8 cellular contexts compared by ENCODE assay signal in the genomic region with DNA sequence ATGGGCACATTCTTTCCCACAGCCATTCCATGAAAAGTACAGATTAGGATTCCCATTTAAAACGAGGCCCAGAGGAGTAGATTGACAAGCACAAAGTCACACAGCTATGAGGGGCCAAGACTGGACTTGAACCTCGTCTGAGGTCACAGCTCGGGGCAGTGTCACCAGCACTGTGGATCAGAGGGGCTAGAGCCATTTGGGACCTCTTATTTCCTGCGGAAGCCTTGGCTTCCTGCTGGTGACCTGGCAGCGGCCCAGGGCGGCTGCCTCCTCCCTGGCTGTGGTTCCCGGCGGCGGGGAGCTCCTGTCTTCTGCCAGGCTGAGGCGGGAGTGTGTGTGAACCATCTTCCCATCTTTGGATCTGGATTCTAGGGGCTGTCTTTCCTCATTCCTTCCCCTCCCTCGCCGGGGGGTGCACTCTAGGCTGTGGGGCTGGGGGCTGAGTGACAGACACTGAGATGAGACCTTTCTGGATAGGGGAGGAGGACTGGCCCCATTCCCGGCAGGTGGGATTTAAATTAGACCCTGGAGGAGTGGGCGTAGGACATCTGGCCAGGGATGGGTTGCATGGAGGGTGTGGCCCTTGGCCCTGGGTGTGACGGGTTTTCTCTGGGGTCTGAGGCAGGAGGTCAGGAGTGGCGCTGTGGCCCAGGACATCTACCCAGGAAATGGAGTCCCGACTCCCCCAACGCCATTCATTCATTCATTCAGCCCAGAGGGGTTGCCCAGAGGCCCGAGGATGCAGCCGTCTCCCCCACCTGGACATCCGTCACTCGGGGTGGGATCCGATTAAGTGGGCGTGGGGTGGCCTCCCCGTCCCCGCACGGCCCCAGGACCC. TPM values are rescaled to one million over a fixed set of nuclear protein-coding genes. Genes with fewer than 3 reads are reported as not detected.
DNase-seq lines count a peak whose midpoint lies in the region; ATAC-seq and TF ChIP-seq lines count a peak whose summit lies in the region.

No MANE protein-coding gene starts in this region.

- no peaks in the 10 kb centered on the region for H3K9me3 Mint-ChIP-seq in activated naive CD4-positive, alpha-beta T cell treated with anti-CD3 and anti-CD28 coated beads for 36 hours
- no peaks in the 10 kb centered on the region for H3K9me3 Mint-ChIP-seq in progenitor cell of endocrine pancreas (ENCODE audit: low read depth)

- H3K4me1 Mint-ChIP-seq in activated naive CD4-positive, alpha-beta T cell treated with anti-CD3 and anti-CD28 coated beads for 36 hours (ENCODE audit: low read depth) = peaks cover 17% of the 10 kb centered on the region
- H3K4me1 Mint-ChIP-seq in progenitor cell of endocrine pancreas (ENCODE audit: low read depth) = peaks cover 9% of the 10 kb centered on the region

- ATAC-seq in Right ventricle myocardium superior (ENCODE audit: poor library complexity) (peak; percentile 55), GM21717 (IDR thresholded peaks at IDR 0.05; ENCODE audit: unreplicated experiment) (no peak), GM21526 (IDR thresholded peaks at IDR 0.05; ENCODE audit: low FRiP score, unreplicated experiment) (no peak)

- peak overlapping the region; percentile 67 for H3K4me3 ChIP-seq in MG63

- no peak for TF ChIP-seq CTCF in progenitor cell of endocrine pancreas (IDR thresholded peaks at IDR 0.05; ENCODE audit: unreplicated experiment)

- peaks cover 2% of the 10 kb centered on the region for H3K36me3 Mint-ChIP-seq in activated naive CD4-positive, alpha-beta T cell treated with anti-CD3 and anti-CD28 coated beads for 36 hours (ENCODE audit: low read depth)
- no peaks in the 10 kb centered on the region for H3K36me3 Mint-ChIP-seq in progenitor cell of endocrine pancreas (ENCODE audit: insufficient read depth)

- CTCF ChIA-PET in activated naive CD4-positive, alpha-beta T cell treated with anti-CD3 and anti-CD28 coated beads for 36 hours (lab: Charles Lee) = interaction anchor here (0.6 to 1.2 kb wide), 2 partner anchors 48 to 50 kb away, joined by 3 to 10 read pairs; no protein-coding TSS in a partner anchor

- H3K4me3 Mint-ChIP-seq in activated naive CD4-positive, alpha-beta T cell treated with anti-CD3 and anti-CD28 coated beads for 36 hours = peak overlapping the region; percentile 81
- H3K4me3 Mint-ChIP-seq in progenitor cell of endocrine pancreas (ENCODE audit: low read depth) = peak overlapping the region; percentile 78

- no peaks in the 10 kb centered on the region for H3K9me3 ChIP-seq in MG63

- H3K27me3 Mint-ChIP-seq in activated naive CD4-positive, alpha-beta T cell treated with anti-CD3 and anti-CD28 coated beads for 36 hours (ENCODE audit: low read depth) = no peaks in the 10 kb centered on the region
- H3K27me3 Mint-ChIP-seq in progenitor cell of endocrine pancreas = peaks cover 6% of the 10 kb centered on the region

- H3K27ac Mint-ChIP-seq in activated naive CD4-positive, alpha-beta T cell treated with anti-CD3 and anti-CD28 coated beads for 36 hours = no peak overlapping the region
- no peak overlapping the region for H3K27ac Mint-ChIP-seq in progenitor cell of endocrine pancreas

- peak; percentile 76 for DNase-seq in activated effector memory CD4-positive, alpha-beta T cell treated with anti-CD3 and anti-CD28 coated beads, Interleukin-2, amount 50 U/mL, for 16 hours
- DNase-seq in activated effector memory CD4-positive, alpha-beta T cell treated with Interleukin-2 at 50 U/mL for 16 hours = no peak
- peak; percentile 61 for DNase-seq in MG63
- DNase-seq in activated naive CD4-positive, alpha-beta T cell treated with anti-CD3 and anti-CD28 coated beads for 36 hours = peak; percentile 28
- DNase-seq in Right ventricle myocardium superior = peak; percentile 84
- DNase-seq in progenitor cell of endocrine pancreas (ENCODE audit: low spot score, unreplicated experiment) = no peak

- H3K36me3 ChIP-seq in MG63 = peaks cover 4% of the 10 kb centered on the region

- no peaks in the 10 kb centered on the region for H3K27me3 ChIP-seq in MG63

- intact Hi-C loops in activated naive CD4-positive, alpha-beta T cell treated with anti-CD3 and anti-CD28 coated beads for 36 hours (cut with micrococcal nuclease) = loop anchor here (5.0 kb wide), 1 partner anchor 49 kb away; no protein-coding TSS in a partner anchor
- intact Hi-C loops in Right ventricle myocardium superior (cut with DNase I) = no loop called here

RNA-seq across cellular contexts. Expression of a gene that starts 0.9 kb away (rescaled TPM):
- 28.6 and 31.1 TPM in 2 replicates for total RNA-seq in MG63 (2014; rRNA removed; shearing (Covaris generic); ENCODE audit: low replicate concordance)
- total RNA-seq in activated naive CD4-positive, alpha-beta T cell treated with anti-CD3 and anti-CD28 coated beads for 36 hours = 10 to 100 TPM; 23.6 to 25.0 TPM
- 15.6 TPM for total RNA-seq in Right ventricle myocardium superior
- 65.8 and 69.2 TPM in 2 replicates for total RNA-seq in progenitor cell of endocrine pancreas

RNA-seq across cellular contexts. Expression of a gene that starts 30.4 kb away (rescaled TPM):
- total RNA-seq in MG63 (2014; rRNA removed; shearing (Covaris generic); ENCODE audit: low replicate concordance) = 112 and 123 TPM in 2 replicates
- not detected for total RNA-seq in activated naive CD4-positive, alpha-beta T cell treated with anti-CD3 and anti-CD28 coated beads for 36 hours
- total RNA-seq in Right ventricle myocardium superior = 4.1 TPM
- 170 and 174 TPM in 2 replicates for total RNA-seq in progenitor cell of endocrine pancreas

RNA-seq across cellular contexts. Expression of a gene that starts 43.0 kb away (rescaled TPM):
- total RNA-seq in MG63 (2014; rRNA removed; shearing (Covaris generic); ENCODE audit: low replicate concordance) = 332 and 487 TPM in 2 replicates
- 100 to 1,000 TPM; 177 to 179 TPM for total RNA-seq in activated naive CD4-positive, alpha-beta T cell treated with anti-CD3 and anti-CD28 coated beads for 36 hours
- total RNA-seq in Right ventricle myocardium superior (409 TPM), progenitor cell of endocrine pancreas (46.3 and 51.6 TPM in 2 replicates)

Comparison
In these comparisons a context has a peak if more than half of its experiments do, and no peak if none do; other contexts are left out.
1. DNase-seq: peak in activated effector memory CD4-positive, alpha-beta T cell treated with anti-CD3 and anti-CD28 coated beads, Interleukin-2, amount 50 U/mL, for 16 hours (single experiment), MG63 (single experiment), activated naive CD4-positive, alpha-beta T cell treated with anti-CD3 and anti-CD28 coated beads for 36 hours (single experiment) and Right ventricle myocardium superior (single experiment); none in activated effector memory CD4-positive, alpha-beta T cell treated with Interleukin-2 at 50 U/mL for 16 hours (single experiment) and progenitor cell of endocrine pancreas (single experiment).
2. RNA of a gene that starts 30.4 kb away (total RNA-seq): 170 to 174 TPM in progenitor cell of endocrine pancreas and 112 to 123 TPM in MG63; 4.1 TPM in Right ventricle myocardium superior (single experiment) and not detected in activated naive CD4-positive, alpha-beta T cell treated with anti-CD3 and anti-CD28 coated beads for 36 hours; every median in the first group is over 10 times any median in the second.